Comparison of ENCODE assay signal across 8 cellular contexts in genomic region chr9:71909887-71910601, GRCh38. TPM values are rescaled to one million over a fixed set of nuclear protein-coding genes. Genes with fewer than 3 reads are reported as not detected.
DNase-seq lines count a peak whose midpoint lies in the region; ATAC-seq and TF ChIP-seq lines count a peak whose summit lies in the region.

No MANE protein-coding gene starts in this region.

- intact Hi-C loops in colonic mucosa (cut with DNase I) = no loop called here

- peak; percentile 6 for ATAC-seq in GM19463 (IDR thresholded peaks at IDR 0.05; ENCODE audit: unreplicated experiment)

- H3K27ac ChIP-seq in C4-2B = peak overlapping the region; percentile 80
- peak overlapping the region; percentile 87 for H3K27ac ChIP-seq in KOPT-K1 (ENCODE audit: low read depth, low read length, poor library complexity, severe bottlenecking)
- H3K27ac ChIP-seq in VCaP = peak overlapping the region; percentile 94
- peak overlapping the region; percentile 93 for H3K27ac ChIP-seq in colonic mucosa

- H3K36me3 ChIP-seq in KOPT-K1 (ENCODE audit: insufficient read depth, low read length) = peaks cover 17% of the 10 kb centered on the region
- H3K36me3 ChIP-seq in colonic mucosa = no peaks in the 10 kb centered on the region

- TF ChIP-seq CTCF in C4-2B (conservative IDR thresholded peaks at IDR 0.05) (no peak), VCaP (conservative IDR thresholded peaks at IDR 0.05) (no peak), colonic mucosa (IDR thresholded peaks at IDR 0.05) (no peak)

- no peaks in the 10 kb centered on the region for H3K9me3 ChIP-seq in KOPT-K1 (ENCODE audit: insufficient read depth, low read length, poor library complexity, severe bottlenecking)
- H3K9me3 ChIP-seq in colonic mucosa = no peaks in the 10 kb centered on the region

- DNase-seq in colonic mucosa (peak; percentile 77), kidney glomerular epithelial cell (lab: John Stamatoyannopoulos, UW) (peak; percentile 23), NOMO-1 treated with DMSO at 0.1 percent for 48 hours (lab: John Stamatoyannopoulos, UW; ENCODE audit: unreplicated experiment) (no peak)
- DNase-seq in stimulated activated CD4-positive, alpha-beta T cell treated with anti-CD3 and anti-CD28 coated beads, Interleukin-15, amount 100 ng/mL, for 24 hours = peak; percentile 65

- peak overlapping the region; percentile 77 for H3K4me3 ChIP-seq in colonic mucosa

- no peaks in the 10 kb centered on the region for H3K4me1 ChIP-seq in colonic mucosa

- H3K9ac ChIP-seq in colonic mucosa (ENCODE audit: low read depth in 2 of 2, low read length in 2 of 2) = peak overlapping the region; percentile 96 to 97

- H3K27me3 ChIP-seq in colonic mucosa = no peaks in the 10 kb centered on the region

RNA-seq across cellular contexts. Expression of gene ABHD17B, which starts 0.9 kb away (rescaled TPM):
- 10 to 100 TPM; 20.6 to 33.6 TPM for total RNA-seq in colonic mucosa

RNA-seq across cellular contexts. Expression of gene C9orf85, which starts 1.4 kb away (rescaled TPM):
- total RNA-seq in colonic mucosa = 10 to 100 TPM; 12.2 to 12.5 TPM
